ENCODE assay signal across 15 cellular contexts in genomic region chr3:42747581-42747980, GRCh38. TPM values are rescaled to one million over a fixed set of nuclear protein-coding genes. Genes with fewer than 3 reads are reported as not detected.
DNase-seq lines count a peak whose midpoint lies in the region; ATAC-seq, FAIRE-seq and TF ChIP-seq lines count a peak whose summit lies in the region.
"Had no signal": no experiment of that assay in that cellular context is flagged by ENCODE, and none has a peak within 500 bp of the region (broad histone marks: within the 10 kb centered on the region; RNA-seq: fewer than 3 reads in every experiment).

No MANE protein-coding gene starts in this region.

- DNase-seq in right atrium auricular region (ENCODE audit: low spot score) = peak; percentile 51
- no peak for DNase-seq in Right ventricle myocardium superior
- DNase-seq in activated T-helper 2 cell treated with anti-CD3 and anti-CD28 coated beads, Interferon-gamma antibody, Interleukin-2, Interleukin-4, amounts not matched to agents 10 μg/mL and 5 μg/mL and 100 μg/mL, durations not matched to agents 14 hours and 24 hours and 36 hours (ENCODE audit: low spot score) = no peak
- no peak for DNase-seq in keratinocyte (ENCODE audit: low read depth, low spot score)
- DNase-seq in aorta = peak in 1 of 2 donors; percentile 24
- DNase-seq in NCI-H2081 (lab: John Stamatoyannopoulos, UW) = no peak
- no peak for DNase-seq in globus pallidus (ENCODE audit: low spot score)
- no peak for DNase-seq in osteocyte (ENCODE audit: extremely low spot score, unreplicated experiment)

- no peaks in the 10 kb centered on the region for H4K20me1 ChIP-seq in keratinocyte (ENCODE audit: control insufficient read depth, extremely low read depth, insufficient read depth, low read length)

- peaks cover 18% of the 10 kb centered on the region for H3K4me1 Mint-ChIP-seq in activated T-helper 2 cell treated with anti-CD3 and anti-CD28 coated beads, Interferon-gamma antibody, Interleukin-2, Interleukin-4, amounts not matched to agents 10 μg/mL and 5 μg/mL and 100 μg/mL, durations not matched to agents 14 hours and 24 hours and 36 hours (ENCODE audit: low read depth)
- peaks cover 17% of the 10 kb centered on the region for H3K4me1 Mint-ChIP-seq in osteocyte (ENCODE audit: unreplicated experiment)

- H3K9me1 ChIP-seq in keratinocyte (ENCODE audit: control insufficient read depth, extremely low read depth, insufficient read depth, low read length) = no peaks in the 10 kb centered on the region

- H3K9me3 Mint-ChIP-seq in activated T-helper 2 cell treated with anti-CD3 and anti-CD28 coated beads, Interferon-gamma antibody, Interleukin-2, Interleukin-4, amounts not matched to agents 10 μg/mL and 5 μg/mL and 100 μg/mL, durations not matched to agents 14 hours and 24 hours and 36 hours = no peaks in the 10 kb centered on the region
- H3K9me3 Mint-ChIP-seq in osteocyte (ENCODE audit: unreplicated experiment) = no peaks in the 10 kb centered on the region

- ATAC-seq in Right ventricle myocardium superior (ENCODE audit: poor library complexity) (no peak), aorta (ENCODE audit: low FRiP score) (no peak)

- 55 to 74% methylated on average over 6 of the region's 6 CpGs for WGBS in aorta, 2 donors

- no peaks in the 10 kb centered on the region for H3K9me3 ChIP-seq in right atrium auricular region
- H3K9me3 ChIP-seq in keratinocyte (ENCODE audit: control insufficient read depth, low read depth, low read length) = no peaks in the 10 kb centered on the region
- no peaks in the 10 kb centered on the region for H3K9me3 ChIP-seq in aorta (ENCODE audit: control insufficient read depth, low read length)

- H3K4me3 ChIP-seq in right atrium auricular region (no peak overlapping the region), keratinocyte (ENCODE audit: control insufficient read depth in 2 of 3, extremely low read depth in 1 of 3, insufficient read depth in 2 of 3, low read depth in 1 of 3, low read length in 3 of 3) (no peak overlapping the region), aorta (ENCODE audit: low read length in 2 of 2) (no peak overlapping the region)

- FAIRE-seq in keratinocyte (lab: Jason Lieb, UNC) = peak; percentile 86
- FAIRE-seq: colon, GM18507 had no signal

- no peak overlapping the region for H3K27ac Mint-ChIP-seq in activated T-helper 2 cell treated with anti-CD3 and anti-CD28 coated beads, Interferon-gamma antibody, Interleukin-2, Interleukin-4, amounts not matched to agents 10 μg/mL and 5 μg/mL and 100 μg/mL, durations not matched to agents 14 hours and 24 hours and 36 hours
- no peak overlapping the region for H3K27ac Mint-ChIP-seq in osteocyte (ENCODE audit: unreplicated experiment)

- no peak overlapping the region for H3K9ac ChIP-seq in keratinocyte (ENCODE audit: control insufficient read depth, extremely low read depth, insufficient read depth, low read length)
- H3K9ac ChIP-seq: KMS-11 had no signal

- peak overlapping the region; percentile 61 to 89 for H3K27ac ChIP-seq in right atrium auricular region
- no peak overlapping the region for H3K27ac ChIP-seq in keratinocyte (ENCODE audit: control insufficient read depth, insufficient read depth, low read length)
- peak overlapping the region; percentile 71 to 97 for H3K27ac ChIP-seq in aorta (ENCODE audit: low read depth in 1 of 2, low read length in 2 of 2)
- H3K27ac ChIP-seq: KMS-11 had no signal

- H3K36me3 ChIP-seq in right atrium auricular region (no peaks in the 10 kb centered on the region), keratinocyte (ENCODE audit: control insufficient read depth in 2 of 2, extremely low read depth in 1 of 2, insufficient read depth in 2 of 2, low read length in 2 of 2) (no peaks in the 10 kb centered on the region), aorta (ENCODE audit: control insufficient read depth in 1 of 2, insufficient read depth in 2 of 2, low read length in 1 of 2) (no peaks in the 10 kb centered on the region)

- no peaks in the 10 kb centered on the region for H3K27me3 Mint-ChIP-seq in activated T-helper 2 cell treated with anti-CD3 and anti-CD28 coated beads, Interferon-gamma antibody, Interleukin-2, Interleukin-4, amounts not matched to agents 10 μg/mL and 5 μg/mL and 100 μg/mL, durations not matched to agents 14 hours and 24 hours and 36 hours (ENCODE audit: low read depth)
- no peaks in the 10 kb centered on the region for H3K27me3 Mint-ChIP-seq in osteocyte (ENCODE audit: unreplicated experiment)

- no peaks in the 10 kb centered on the region for H3K79me2 ChIP-seq in keratinocyte (ENCODE audit: control insufficient read depth, insufficient read depth, low read length)

- no peak overlapping the region for H3K4me2 ChIP-seq in keratinocyte (ENCODE audit: control insufficient read depth, extremely low read depth, insufficient read depth, low read depth, low read length)
- H3K4me2 ChIP-seq: KMS-11 had no signal

- no peak for TF ChIP-seq CTCF in right atrium auricular region (IDR thresholded peaks at IDR 0.05)
- TF ChIP-seq CTCF in keratinocyte (optimal IDR thresholded peaks at IDR 0.05 in 1 of 3, IDR thresholded peaks at IDR 0.05 in 1 of 3, conservative IDR thresholded peaks at IDR 0.05 in 1 of 3; ENCODE audit: extremely low read depth in 1 of 3, insufficient read depth in 2 of 3, low read length in 3 of 3) = no peak
- TF ChIP-seq CTCF in osteocyte (IDR thresholded peaks at IDR 0.05) = no peak

- H3K27me3 ChIP-seq in right atrium auricular region = no peaks in the 10 kb centered on the region
- no peaks in the 10 kb centered on the region for H3K27me3 ChIP-seq in keratinocyte (ENCODE audit: control insufficient read depth, extremely low read depth, insufficient read depth, low read length)
- no peaks in the 10 kb centered on the region for H3K27me3 ChIP-seq in aorta (ENCODE audit: control insufficient read depth in 1 of 2, insufficient read depth in 2 of 2, low read length in 1 of 2)

- no peaks in the 10 kb centered on the region for H3K36me3 Mint-ChIP-seq in activated T-helper 2 cell treated with anti-CD3 and anti-CD28 coated beads, Interferon-gamma antibody, Interleukin-2, Interleukin-4, amounts not matched to agents 10 μg/mL and 5 μg/mL and 100 μg/mL, durations not matched to agents 14 hours and 24 hours and 36 hours (ENCODE audit: low read depth)
- H3K36me3 Mint-ChIP-seq in osteocyte (ENCODE audit: unreplicated experiment) = no peaks in the 10 kb centered on the region

- dilution Hi-C loops in keratinocyte (cut with MboI; ENCODE audit: extremely low pct_ligation_motif_present, low sequenced_read_pairs) = no loop called here

- peak overlapping the region; percentile 1 for H3K4me3 Mint-ChIP-seq in activated T-helper 2 cell treated with anti-CD3 and anti-CD28 coated beads, Interferon-gamma antibody, Interleukin-2, Interleukin-4, amounts not matched to agents 10 μg/mL and 5 μg/mL and 100 μg/mL, durations not matched to agents 14 hours and 24 hours and 36 hours (ENCODE audit: low read depth)
- no peak overlapping the region for H3K4me3 Mint-ChIP-seq in osteocyte (ENCODE audit: unreplicated experiment)

- H2AFZ ChIP-seq in keratinocyte (ENCODE audit: control insufficient read depth, low read length) = peak overlapping the region; percentile 37

- H3K4me1 ChIP-seq in right atrium auricular region (peaks cover 0 to 18% of the 10 kb centered on the region in 2 donors), keratinocyte (ENCODE audit: control insufficient read depth, extremely low read depth, insufficient read depth, low read length) (peaks cover 9% of the 10 kb centered on the region), aorta (ENCODE audit: control insufficient read depth in 1 of 2, insufficient read depth in 2 of 2, low read length in 2 of 2) (peaks cover 6 to 8% of the 10 kb centered on the region in 2 donors)

- intact Hi-C loops in Right ventricle myocardium superior (cut with DNase I) = no loop called here
- intact Hi-C loops in activated T-helper 2 cell treated with anti-CD3 and anti-CD28 coated beads, Interferon-gamma antibody, Interleukin-2, Interleukin-4, amounts not matched to agents 10 μg/mL and 5 μg/mL and 100 μg/mL, durations not matched to agents 14 hours and 24 hours and 36 hours (cut with micrococcal nuclease) = no loop called here
- intact Hi-C loops in aorta (cut with DNase I) = loop anchor here (5.0 to 10.0 kb wide), 3 partner anchors 63 to 163 kb away; partner anchors contain the start of genes KLHL40 (in 1 of the 2), NKTR (in 1 of the 2) and SEC22C (in 1 of the 2)

RNA-seq across cellular contexts. Expression of gene CCDC13, which starts 25.5 kb away (rescaled TPM):
- total RNA-seq in right atrium auricular region = under 1 TPM in 1 of 2 donors, not detected in 1; 0.35 TPM
- total RNA-seq in Right ventricle myocardium superior = 0.24 TPM
- total RNA-seq in activated T-helper 2 cell treated with anti-CD3 and anti-CD28 coated beads, Interferon-gamma antibody, Interleukin-2, Interleukin-4, amounts not matched to agents 10 μg/mL and 5 μg/mL and 100 μg/mL, durations not matched to agents 14 hours and 24 hours and 36 hours = 0.44 TPM in 1 of 2 replicates, not detected in the other
- polyA plus RNA-seq in keratinocyte = 0.06 to 0.21 TPM (median 0.17 TPM) in 3 replicates
- 0.91 TPM for polyA plus RNA-seq in keratinocyte (2011; ENCODE audit: low read depth)
- 0.10 and 0.12 TPM in 2 replicates for polyA plus RNA-seq in keratinocyte (2011; cell fraction: cytosol; rRNA removed)
- 0.78 and 0.81 TPM in 2 replicates for polyA plus RNA-seq in keratinocyte (2011; cell fraction: nucleus; rRNA removed)
- polyA plus RNA-seq in keratinocyte (2012; ENCODE audit: low replicate concordance) = 0.14 and 0.71 TPM in 2 replicates
- 0.26 to 0.92 TPM in 2 of 3 replicates, not detected in the other for polyA minus RNA-seq in keratinocyte
- not detected for polyA minus RNA-seq in keratinocyte (2011; cell fraction: cytosol; rRNA and poly(A)+ RNA removed)
- polyA minus RNA-seq in keratinocyte (2011; cell fraction: nucleus; rRNA and poly(A)+ RNA removed) = not detected in 2 replicates
- total RNA-seq in aorta = 1 to 10 TPM; 1.3 to 2.5 TPM
- polyA plus RNA-seq in aorta = 1 to 10 TPM; 1.2 to 3.1 TPM
- 0.30 TPM in 1 of 2 replicates, not detected in the other for total RNA-seq in osteocyte

RNA-seq across cellular contexts. Expression of gene HHATL, which starts 45.0 kb away (rescaled TPM):
- 100 to 1,000 TPM; 444 to 908 TPM for total RNA-seq in right atrium auricular region
- total RNA-seq in Right ventricle myocardium superior = 486 TPM
- not detected in 2 replicates for total RNA-seq in activated T-helper 2 cell treated with anti-CD3 and anti-CD28 coated beads, Interferon-gamma antibody, Interleukin-2, Interleukin-4, amounts not matched to agents 10 μg/mL and 5 μg/mL and 100 μg/mL, durations not matched to agents 14 hours and 24 hours and 36 hours
- polyA plus RNA-seq in keratinocyte = not detected in 3 replicates
- not detected for polyA plus RNA-seq in keratinocyte (2011; ENCODE audit: low read depth)
- 0.17 TPM in 1 of 2 replicates, not detected in the other for polyA plus RNA-seq in keratinocyte (2011; cell fraction: cytosol; rRNA removed)
- not detected in 2 replicates for polyA plus RNA-seq in keratinocyte (2011; cell fraction: nucleus; rRNA removed)
- not detected in 2 replicates for polyA plus RNA-seq in keratinocyte (2012; ENCODE audit: low replicate concordance)
- not detected in 3 replicates for polyA minus RNA-seq in keratinocyte
- polyA minus RNA-seq in keratinocyte (2011; cell fraction: cytosol; rRNA and poly(A)+ RNA removed) = not detected
- polyA minus RNA-seq in keratinocyte (2011; cell fraction: nucleus; rRNA and poly(A)+ RNA removed) = not detected in 2 replicates
- total RNA-seq in aorta = not detected
- polyA plus RNA-seq in aorta = 1 to 10 TPM; 1.4 to 1.5 TPM
- not detected in 2 replicates for total RNA-seq in osteocyte
- total RNA-seq: glomerular endothelial cell; omental fat pad; T-helper 1 cell treated with Interleukin-12 subunit alpha and Interleukin-12 subunit beta and Interleukin-4 antibody, amounts not matched to agents 30 ng/mL and 1 ng/mL, for 36 hours had no signal
- polyA plus RNA-seq: liver had no signal

RNA-seq across cellular contexts. Expression of gene HIGD1A, which starts 56.7 kb away (rescaled TPM):
- total RNA-seq in right atrium auricular region = 100 to 1,000 TPM; 213 to 299 TPM
- total RNA-seq in Right ventricle myocardium superior = 320 TPM
- total RNA-seq in activated T-helper 2 cell treated with anti-CD3 and anti-CD28 coated beads, Interferon-gamma antibody, Interleukin-2, Interleukin-4, amounts not matched to agents 10 μg/mL and 5 μg/mL and 100 μg/mL, durations not matched to agents 14 hours and 24 hours and 36 hours = 85.9 and 88.5 TPM in 2 replicates
- 262 to 443 TPM (median 294 TPM) in 3 replicates for polyA plus RNA-seq in keratinocyte
- polyA plus RNA-seq in keratinocyte (2011; ENCODE audit: low read depth) = 110 TPM
- 307 and 559 TPM in 2 replicates for polyA plus RNA-seq in keratinocyte (2011; cell fraction: cytosol; rRNA removed)
- 109 and 166 TPM in 2 replicates for polyA plus RNA-seq in keratinocyte (2011; cell fraction: nucleus; rRNA removed)
- polyA plus RNA-seq in keratinocyte (2012; ENCODE audit: low replicate concordance) = 264 and 308 TPM in 2 replicates
- polyA minus RNA-seq in keratinocyte = 25.3 to 122 TPM (median 71.9 TPM) in 3 replicates
- polyA minus RNA-seq in keratinocyte (2011; cell fraction: cytosol; rRNA and poly(A)+ RNA removed) = 98.6 TPM
- 28.0 and 45.0 TPM in 2 replicates for polyA minus RNA-seq in keratinocyte (2011; cell fraction: nucleus; rRNA and poly(A)+ RNA removed)
- 10 to 100 TPM; 61.4 to 84.9 TPM for total RNA-seq in aorta
- polyA plus RNA-seq in aorta = 100 to 1,000 TPM; 175 to 337 TPM
- 63.8 and 66.1 TPM in 2 replicates for total RNA-seq in osteocyte

Comparison
In these comparisons a context has a peak if more than half of its experiments do, and no peak if none do; other contexts are left out.
1. RNA of gene HHATL, which starts 45.0 kb away (total RNA-seq): 444 to 908 TPM in right atrium auricular region and 486 TPM in Right ventricle myocardium superior (single experiment); not detected in aorta, not detected in activated T-helper 2 cell treated with anti-CD3 and anti-CD28 coated beads, Interferon-gamma antibody, Interleukin-2, Interleukin-4, amounts not matched to agents 10 μg/mL and 5 μg/mL and 100 μg/mL, durations not matched to agents 14 hours and 24 hours and 36 hours and not detected in osteocyte; every median in the first group is over 100 times any median in the second.
2. intact Hi-C loops: an anchor here in aorta (5.0 to 10.0 kb wide); none called in Right ventricle myocardium superior and activated T-helper 2 cell treated with anti-CD3 and anti-CD28 coated beads, Interferon-gamma antibody, Interleukin-2, Interleukin-4, amounts not matched to agents 10 μg/mL and 5 μg/mL and 100 μg/mL, durations not matched to agents 14 hours and 24 hours and 36 hours.